ENCODE assay signal across 19 cellular contexts in the genomic region with DNA sequence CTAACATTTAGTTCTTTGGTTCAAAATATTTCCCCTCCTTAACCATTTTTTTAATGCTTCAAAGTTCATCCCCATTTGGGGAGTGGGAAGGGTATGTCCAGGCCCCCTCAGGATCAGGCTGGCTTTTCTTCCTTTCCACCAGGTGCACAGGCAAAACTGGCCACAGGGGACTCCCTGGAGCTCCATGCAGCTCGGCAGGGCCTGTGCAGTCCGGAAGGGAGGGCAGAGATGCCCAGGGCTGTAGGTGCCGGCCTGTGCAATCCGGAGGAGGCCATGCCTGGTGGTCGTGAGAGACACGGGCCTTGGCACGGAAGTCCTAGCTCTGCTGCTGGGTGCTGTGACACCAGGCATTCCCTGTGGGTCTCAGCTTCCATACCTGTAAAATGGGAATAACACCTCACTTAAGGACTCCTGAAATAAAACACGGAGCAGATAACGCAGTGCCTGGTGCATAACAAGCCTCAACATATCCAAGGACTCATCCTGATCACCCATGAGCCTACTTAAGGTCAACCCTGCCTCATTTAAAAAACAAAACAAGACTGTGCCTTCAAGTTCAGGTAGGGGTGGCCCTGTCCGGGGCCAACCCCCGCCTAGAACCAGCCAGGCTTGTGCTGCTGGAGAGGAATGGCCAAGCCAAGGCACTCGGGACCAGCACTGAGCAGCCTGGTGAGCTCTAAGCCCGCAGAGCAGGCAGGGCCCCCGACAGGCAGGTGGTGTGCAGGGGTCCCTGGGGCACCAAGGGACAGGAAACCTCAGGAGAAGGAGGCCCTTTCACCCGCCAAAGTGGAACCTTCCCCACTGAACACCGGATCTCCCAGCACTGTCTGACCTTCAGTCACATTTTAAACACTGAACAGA. TPM values are rescaled to one million over a fixed set of nuclear protein-coding genes. Genes with fewer than 3 reads are reported as not detected.
DNase-seq lines count a peak whose midpoint lies in the region; ATAC-seq and TF ChIP-seq lines count a peak whose summit lies in the region.
"Had no signal": no experiment of that assay in that cellular context is flagged by ENCODE, and none has a peak within 500 bp of the region (broad histone marks: within the 10 kb centered on the region; RNA-seq: fewer than 3 reads in every experiment).

No MANE protein-coding gene starts in this region.

- no peaks in the 10 kb centered on the region for H3K27me3 ChIP-seq in DND-41 (ENCODE audit: insufficient read depth, low read length, poor library complexity)
- no peaks in the 10 kb centered on the region for H3K27me3 ChIP-seq in H7 (ENCODE audit: control insufficient read depth, insufficient read depth, low read length)
- no peaks in the 10 kb centered on the region for H3K27me3 ChIP-seq in osteoblast (ENCODE audit: insufficient read depth, low read length)
- H3K27me3 ChIP-seq: heart right ventricle, right lobe of liver, tibial artery had no signal

- H3K79me2 ChIP-seq in DND-41 (ENCODE audit: insufficient read depth, low read length) (no peaks in the 10 kb centered on the region), osteoblast (ENCODE audit: insufficient read depth, low read length) (no peaks in the 10 kb centered on the region)

- H3K36me3 ChIP-seq in DND-41 (ENCODE audit: insufficient read depth, low read length) = no peaks in the 10 kb centered on the region
- no peaks in the 10 kb centered on the region; the same call in 1 of the 2 replicates for H3K36me3 ChIP-seq in H7 (replicated peaks; ENCODE audit: control insufficient read depth, insufficient read depth, low read length)
- H3K36me3 ChIP-seq in osteoblast (ENCODE audit: insufficient read depth, low read length) = no peaks in the 10 kb centered on the region
- H3K36me3 ChIP-seq: heart right ventricle, right lobe of liver, tibial artery had no signal

- no peak overlapping the region for H3K9ac ChIP-seq in DND-41 (ENCODE audit: low read depth, low read length)

- H3K4me1 Mint-ChIP-seq in neural crest cell = no peaks in the 10 kb centered on the region

- no peaks in the 10 kb centered on the region for H3K36me3 Mint-ChIP-seq in neural crest cell (ENCODE audit: low read depth)

- H3K9me3 ChIP-seq in DND-41 (ENCODE audit: insufficient read depth, low read length, severe bottlenecking) = no peaks in the 10 kb centered on the region
- H3K9me3 ChIP-seq in osteoblast (ENCODE audit: low read depth, low read length) = no peaks in the 10 kb centered on the region
- H3K9me3 ChIP-seq: heart right ventricle, right lobe of liver, tibial artery had no signal

- no peaks in the 10 kb centered on the region for H3K9me3 Mint-ChIP-seq in neural crest cell

- H3K4me2 ChIP-seq in DND-41 (ENCODE audit: insufficient read depth, low read length) (no peak overlapping the region), osteoblast (ENCODE audit: insufficient read depth, low read length) (no peak overlapping the region)

- DNase-seq in DND-41 (no peak), H7 (peak; percentile 69), choroid plexus epithelial cell (ENCODE audit: low read depth) (no peak), neural crest cell (ENCODE audit: low read depth, low spot score) (no peak), superior temporal gyrus (ENCODE audit: extremely low spot score) (no peak), osteoblast (ENCODE audit: insufficient read length, low spot score, missing footprints) (no peak)
- no peak for DNase-seq in activated CD8-positive, alpha-beta memory T cell treated with anti-CD3 and anti-CD28 coated beads, Interleukin-2, amount 50 U/mL, for 4 hours
- DNase-seq: activated CD4-positive, alpha-beta T cell treated with anti-CD3 and anti-CD28 coated beads, Interleukin-2, amount 50 U/mL, for 48 hours; activated T-cell treated with anti-CD3 and anti-CD28 coated beads for 4 hours; amniotic stem cell; caudate nucleus; effector CD8-positive, alpha-beta T cell; heart right ventricle; NCI-H1105 treated with DMSO at 0.1 percent for 48 hours; NCI-H526; right lobe of liver; stimulated activated CD4-positive, alpha-beta T cell treated with anti-CD3 and anti-CD28 coated beads, Interleukin-15, amount 100 ng/mL, for 24 hours; tibial artery had no signal

- no peak overlapping the region for H3K4me3 ChIP-seq in DND-41 (ENCODE audit: low read depth in 1 of 2, low read length in 2 of 2)
- no peak overlapping the region for H3K4me3 ChIP-seq in H7 (ENCODE audit: insufficient read depth, low read depth, low read length)
- H3K4me3 ChIP-seq in choroid plexus epithelial cell (ENCODE audit: low read depth, low read length) = no peak overlapping the region
- no peak overlapping the region for H3K4me3 ChIP-seq in osteoblast (ENCODE audit: insufficient read depth, low read length)
- H3K4me3 ChIP-seq: heart right ventricle, right lobe of liver, tibial artery had no signal

- ATAC-seq in DND-41 (ENCODE audit: insufficient read depth, low read depth) = peak; percentile 24; the same call in 1 of the 3 replicates
- no peak for ATAC-seq in HG03135 (IDR thresholded peaks at IDR 0.05; ENCODE audit: unreplicated experiment)

- H3K27ac Mint-ChIP-seq in neural crest cell (ENCODE audit: unreplicated experiment) = no peak overlapping the region

- H4K20me1 ChIP-seq in DND-41 (ENCODE audit: insufficient read depth, low read length) (no peaks in the 10 kb centered on the region), osteoblast (ENCODE audit: insufficient read depth, low read length) (no peaks in the 10 kb centered on the region)

- H3K4me1 ChIP-seq in DND-41 (ENCODE audit: insufficient read depth, low read length) = no peaks in the 10 kb centered on the region
- H3K4me1 ChIP-seq in osteoblast (ENCODE audit: insufficient read depth, low read length) = no peaks in the 10 kb centered on the region
- H3K4me1 ChIP-seq: heart right ventricle, tibial artery had no signal

- TF ChIP-seq CTCF in DND-41 (IDR thresholded peaks at IDR 0.05; ENCODE audit: borderline replicate concordance, extremely low read depth, low read length, poor library complexity, severe bottlenecking) (no peak), choroid plexus epithelial cell (conservative IDR thresholded peaks at IDR 0.05; ENCODE audit: low read depth, low read length) (peak; percentile 6), neural crest cell (conservative IDR thresholded peaks at IDR 0.05) (peak; percentile 12), osteoblast (IDR thresholded peaks at IDR 0.05; ENCODE audit: extremely low read depth, low read depth, low read length) (no peak)

- H3K27me3 Mint-ChIP-seq in neural crest cell (ENCODE audit: low read depth) = no peaks in the 10 kb centered on the region

- H3K27ac ChIP-seq in DND-41 (ENCODE audit: low read length) (no peak overlapping the region), osteoblast (ENCODE audit: low read depth, low read length) (no peak overlapping the region)
- H3K27ac ChIP-seq: heart right ventricle, tibial artery had no signal

- no peak overlapping the region for H3K4me3 Mint-ChIP-seq in neural crest cell

- no peak overlapping the region for H2AFZ ChIP-seq in DND-41 (ENCODE audit: low read depth, low read length)
- no peak overlapping the region for H2AFZ ChIP-seq in osteoblast (ENCODE audit: low read length)

RNA-seq across cellular contexts. Expression of a gene that starts 21.2 kb away (rescaled TPM):
- 2.9 and 3.3 TPM in 2 replicates for total RNA-seq in H7 (2014; rRNA removed; shearing (Covaris generic))
- total RNA-seq in neural crest cell = 6.4 and 7.1 TPM in 2 replicates
- total RNA-seq in osteoblast = 29.0 and 41.8 TPM in 2 replicates

RNA-seq across cellular contexts. Expression of a gene that starts 57.1 kb away (rescaled TPM):
- total RNA-seq in H7 (2014; rRNA removed; shearing (Covaris generic)) = 11.8 and 16.3 TPM in 2 replicates
- total RNA-seq in neural crest cell (0.36 and 0.49 TPM in 2 replicates), osteoblast (under 0.01 TPM in 1 of 2 replicates, not detected in the other)

Comparison
In these comparisons a context has a peak if more than half of its experiments do, and no peak if none do; other contexts are left out.
1. CTCF ChIP-seq: peak in choroid plexus epithelial cell (single experiment) and neural crest cell (single experiment); none in DND-41 (single experiment) and osteoblast (single experiment).